ENCODE assay signal across 1 cellular context in the genomic region with DNA sequence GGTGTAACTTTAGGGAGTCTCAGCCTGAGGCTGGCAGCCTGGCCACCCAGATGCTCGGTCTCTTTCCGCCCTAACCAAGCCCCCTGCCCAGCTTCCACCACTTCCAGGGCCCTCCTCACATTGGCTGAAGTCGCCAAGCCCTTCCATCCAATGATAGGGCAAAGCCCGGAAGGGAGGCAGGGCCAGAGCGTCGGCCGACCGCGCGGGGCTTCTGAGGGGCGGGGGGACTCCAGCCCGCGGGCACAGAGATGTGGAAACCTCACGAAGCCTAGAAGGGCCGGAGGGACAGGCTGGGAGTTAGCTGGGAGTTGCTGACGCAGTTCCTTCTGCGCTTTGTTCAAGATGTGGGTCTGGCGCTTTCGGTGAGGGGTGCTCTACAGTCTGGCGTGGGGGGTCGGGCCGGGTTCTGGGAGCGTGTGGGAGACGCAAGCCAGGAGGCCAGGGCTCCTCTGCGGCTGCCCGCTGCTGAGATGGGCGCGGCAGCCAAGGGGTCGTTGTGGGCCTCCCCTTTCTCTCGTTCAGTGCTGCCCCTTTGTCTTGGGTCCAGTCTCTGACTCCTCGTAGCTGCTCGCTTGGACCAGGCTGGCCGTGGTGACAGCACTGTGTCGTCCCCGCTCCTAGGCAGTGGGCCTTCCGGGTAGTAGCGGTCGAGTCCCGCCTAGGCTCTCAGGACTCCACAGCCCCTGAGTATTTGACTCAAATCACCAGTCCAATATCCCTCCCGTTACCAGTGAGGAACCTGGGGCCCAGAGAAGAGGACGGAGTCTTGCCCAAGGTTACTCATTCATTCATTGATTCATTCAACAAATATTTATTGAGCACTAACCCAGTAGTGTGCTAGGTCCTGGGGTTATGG.
TF ChIP-seq lines count a peak whose summit lies in the region.

A gene (plus strand): TSS at position 319 of the 856 bp plus-strand sequence. CDS start 9,230 bp downstream, outside the sequence.

TF ChIP-seq in GM12878, 131 proteins besides CTCF, POLR2A, EP300 and RAD21 (continued from another document and continues in another):
- no peak for TF ChIP-seq MTA3 (IDR thresholded peaks at IDR 0.05; ENCODE audit: borderline replicate concordance, low read length)
- TF ChIP-seq, protein P1, sequence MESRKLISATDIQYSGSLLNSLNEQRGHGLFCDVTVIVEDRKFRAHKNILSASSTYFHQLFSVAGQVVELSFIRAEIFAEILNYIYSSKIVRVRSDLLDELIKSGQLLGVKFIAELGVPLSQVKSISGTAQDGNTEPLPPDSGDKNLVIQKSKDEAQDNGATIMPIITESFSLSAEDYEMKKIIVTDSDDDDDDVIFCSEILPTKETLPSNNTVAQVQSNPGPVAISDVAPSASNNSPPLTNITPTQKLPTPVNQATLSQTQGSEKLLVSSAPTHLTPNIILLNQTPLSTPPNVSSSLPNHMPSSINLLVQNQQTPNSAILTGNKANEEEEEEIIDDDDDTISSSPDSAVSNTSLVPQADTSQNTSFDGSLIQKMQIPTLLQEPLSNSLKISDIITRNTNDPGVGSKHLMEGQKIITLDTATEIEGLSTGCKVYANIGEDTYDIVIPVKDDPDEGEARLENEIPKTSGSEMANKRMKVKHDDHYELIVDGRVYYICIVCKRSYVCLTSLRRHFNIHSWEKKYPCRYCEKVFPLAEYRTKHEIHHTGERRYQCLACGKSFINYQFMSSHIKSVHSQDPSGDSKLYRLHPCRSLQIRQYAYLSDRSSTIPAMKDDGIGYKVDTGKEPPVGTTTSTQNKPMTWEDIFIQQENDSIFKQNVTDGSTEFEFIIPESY (IDR thresholded peaks at IDR 0.05) = no peak
- no peak for TF ChIP-seq BRCA1 (IDR thresholded peaks at IDR 0.05; ENCODE audit: low read depth, low read length)
- TF ChIP-seq, protein P2, sequence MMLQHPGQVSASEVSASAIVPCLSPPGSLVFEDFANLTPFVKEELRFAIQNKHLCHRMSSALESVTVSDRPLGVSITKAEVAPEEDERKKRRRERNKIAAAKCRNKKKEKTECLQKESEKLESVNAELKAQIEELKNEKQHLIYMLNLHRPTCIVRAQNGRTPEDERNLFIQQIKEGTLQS (IDR thresholded peaks at IDR 0.05; ENCODE audit: borderline replicate concordance, extremely low read depth, low read depth, low read length) = no peak
- TF ChIP-seq TCF3 (IDR thresholded peaks at IDR 0.05; ENCODE audit: borderline replicate concordance, insufficient read depth, low read depth, low read length) = no peak
- TF ChIP-seq, protein P3, sequence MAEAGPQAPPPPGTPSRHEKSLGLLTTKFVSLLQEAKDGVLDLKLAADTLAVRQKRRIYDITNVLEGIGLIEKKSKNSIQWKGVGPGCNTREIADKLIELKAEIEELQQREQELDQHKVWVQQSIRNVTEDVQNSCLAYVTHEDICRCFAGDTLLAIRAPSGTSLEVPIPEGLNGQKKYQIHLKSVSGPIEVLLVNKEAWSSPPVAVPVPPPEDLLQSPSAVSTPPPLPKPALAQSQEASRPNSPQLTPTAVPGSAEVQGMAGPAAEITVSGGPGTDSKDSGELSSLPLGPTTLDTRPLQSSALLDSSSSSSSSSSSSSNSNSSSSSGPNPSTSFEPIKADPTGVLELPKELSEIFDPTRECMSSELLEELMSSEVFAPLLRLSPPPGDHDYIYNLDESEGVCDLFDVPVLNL (IDR thresholded peaks at IDR 0.05; ENCODE audit: low read depth, low read length) = no peak
- no peak for TF ChIP-seq RB1 (IDR thresholded peaks at IDR 0.05; ENCODE audit: borderline replicate concordance)
- TF ChIP-seq ASH2L (IDR thresholded peaks at IDR 0.05; ENCODE audit: borderline replicate concordance, low read depth) = no peak
- TF ChIP-seq NBN (IDR thresholded peaks at IDR 0.05) = no peak
- no peak for TF ChIP-seq POU2F2 (IDR thresholded peaks at IDR 0.05; ENCODE audit: borderline replicate concordance, low read depth, low read length)
- TF ChIP-seq ZBED1 (IDR thresholded peaks at IDR 0.05; ENCODE audit: borderline replicate concordance) = no peak
- no peak for TF ChIP-seq BACH1 (IDR thresholded peaks at IDR 0.05; ENCODE audit: borderline replicate concordance)
- peak; percentile 45; the same call in 1 of the 2 replicates for TF ChIP-seq GABPA (IDR thresholded peaks at IDR 0.05; ENCODE audit: low read depth)
- TF ChIP-seq STAT3 (IDR thresholded peaks at IDR 0.05; ENCODE audit: low read depth, low read length) = no peak
- TF ChIP-seq RBBP5 (conservative IDR thresholded peaks at IDR 0.05) = no peak
- TF ChIP-seq CHD1 (IDR thresholded peaks at IDR 0.05; ENCODE audit: low read depth, low read length) = no peak
- TF ChIP-seq POLR2AphosphoS5 (IDR thresholded peaks at IDR 0.05; ENCODE audit: low read length) = peak; percentile 64; the same call in 1 of the 2 replicates
- TF ChIP-seq RELA (IDR thresholded peaks at IDR 0.05; ENCODE audit: borderline replicate concordance, partially characterized antibody) = no peak
- TF ChIP-seq SREBF2 (IDR thresholded peaks at IDR 0.05; ENCODE audit: low read length) = no peak
- no peak for TF ChIP-seq TAF1 (IDR thresholded peaks at IDR 0.05; ENCODE audit: borderline replicate concordance, low read depth, low read length)
- peak; percentile 13; the same call in 1 of the 2 replicates for TF ChIP-seq HCFC1 (IDR thresholded peaks at IDR 0.05; ENCODE audit: low read length)
- no peak for TF ChIP-seq MYB (IDR thresholded peaks at IDR 0.05; ENCODE audit: borderline replicate concordance, low read depth, low read length)
- no peak for TF ChIP-seq POLR2AphosphoS2 (IDR thresholded peaks at IDR 0.05; ENCODE audit: low read depth, low read length)
- TF ChIP-seq RAD51 (IDR thresholded peaks at IDR 0.05) = no peak
- no peak for TF ChIP-seq HDAC6 (IDR thresholded peaks at IDR 0.05; ENCODE audit: unreplicated experiment)
- TF ChIP-seq, protein P4, sequence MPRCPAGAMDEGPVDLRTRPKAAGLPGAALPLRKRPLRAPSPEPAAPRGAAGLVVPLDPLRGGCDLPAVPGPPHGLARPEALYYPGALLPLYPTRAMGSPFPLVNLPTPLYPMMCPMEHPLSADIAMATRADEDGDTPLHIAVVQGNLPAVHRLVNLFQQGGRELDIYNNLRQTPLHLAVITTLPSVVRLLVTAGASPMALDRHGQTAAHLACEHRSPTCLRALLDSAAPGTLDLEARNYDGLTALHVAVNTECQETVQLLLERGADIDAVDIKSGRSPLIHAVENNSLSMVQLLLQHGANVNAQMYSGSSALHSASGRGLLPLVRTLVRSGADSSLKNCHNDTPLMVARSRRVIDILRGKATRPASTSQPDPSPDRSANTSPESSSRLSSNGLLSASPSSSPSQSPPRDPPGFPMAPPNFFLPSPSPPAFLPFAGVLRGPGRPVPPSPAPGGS (IDR thresholded peaks at IDR 0.05; ENCODE audit: borderline replicate concordance, insufficient read depth, low read depth, low read length, poor library complexity, severe bottlenecking) = no peak
- no peak for TF ChIP-seq LARP7 (IDR thresholded peaks at IDR 0.05)
- TF ChIP-seq, protein P5, sequence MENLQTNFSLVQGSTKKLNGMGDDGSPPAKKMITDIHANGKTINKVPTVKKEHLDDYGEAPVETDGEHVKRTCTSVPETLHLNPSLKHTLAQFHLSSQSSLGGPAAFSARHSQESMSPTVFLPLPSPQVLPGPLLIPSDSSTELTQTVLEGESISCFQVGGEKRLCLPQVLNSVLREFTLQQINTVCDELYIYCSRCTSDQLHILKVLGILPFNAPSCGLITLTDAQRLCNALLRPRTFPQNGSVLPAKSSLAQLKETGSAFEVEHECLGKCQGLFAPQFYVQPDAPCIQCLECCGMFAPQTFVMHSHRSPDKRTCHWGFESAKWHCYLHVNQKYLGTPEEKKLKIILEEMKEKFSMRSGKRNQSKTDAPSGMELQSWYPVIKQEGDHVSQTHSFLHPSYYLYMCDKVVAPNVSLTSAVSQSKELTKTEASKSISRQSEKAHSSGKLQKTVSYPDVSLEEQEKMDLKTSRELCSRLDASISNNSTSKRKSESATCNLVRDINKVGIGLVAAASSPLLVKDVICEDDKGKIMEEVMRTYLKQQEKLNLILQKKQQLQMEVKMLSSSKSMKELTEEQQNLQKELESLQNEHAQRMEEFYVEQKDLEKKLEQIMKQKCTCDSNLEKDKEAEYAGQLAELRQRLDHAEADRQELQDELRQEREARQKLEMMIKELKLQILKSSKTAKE (IDR thresholded peaks at IDR 0.05; ENCODE audit: low read depth, poor library complexity, severe bottlenecking) = no peak
- no peak for TF ChIP-seq CEBPB (IDR thresholded peaks at IDR 0.05; ENCODE audit: borderline replicate concordance in 1 of 2, low read depth in 2 of 2, low read length in 2 of 2)
- no peak for TF ChIP-seq ETV6 (conservative IDR thresholded peaks at IDR 0.05 in 1 of 2, IDR thresholded peaks at IDR 0.05 in 1 of 2; ENCODE audit: borderline replicate concordance in 1 of 2, low read depth in 1 of 2)
- TF ChIP-seq ATF7 (IDR thresholded peaks at IDR 0.05; ENCODE audit: low read depth) = no peak
- TF ChIP-seq, protein P6, sequence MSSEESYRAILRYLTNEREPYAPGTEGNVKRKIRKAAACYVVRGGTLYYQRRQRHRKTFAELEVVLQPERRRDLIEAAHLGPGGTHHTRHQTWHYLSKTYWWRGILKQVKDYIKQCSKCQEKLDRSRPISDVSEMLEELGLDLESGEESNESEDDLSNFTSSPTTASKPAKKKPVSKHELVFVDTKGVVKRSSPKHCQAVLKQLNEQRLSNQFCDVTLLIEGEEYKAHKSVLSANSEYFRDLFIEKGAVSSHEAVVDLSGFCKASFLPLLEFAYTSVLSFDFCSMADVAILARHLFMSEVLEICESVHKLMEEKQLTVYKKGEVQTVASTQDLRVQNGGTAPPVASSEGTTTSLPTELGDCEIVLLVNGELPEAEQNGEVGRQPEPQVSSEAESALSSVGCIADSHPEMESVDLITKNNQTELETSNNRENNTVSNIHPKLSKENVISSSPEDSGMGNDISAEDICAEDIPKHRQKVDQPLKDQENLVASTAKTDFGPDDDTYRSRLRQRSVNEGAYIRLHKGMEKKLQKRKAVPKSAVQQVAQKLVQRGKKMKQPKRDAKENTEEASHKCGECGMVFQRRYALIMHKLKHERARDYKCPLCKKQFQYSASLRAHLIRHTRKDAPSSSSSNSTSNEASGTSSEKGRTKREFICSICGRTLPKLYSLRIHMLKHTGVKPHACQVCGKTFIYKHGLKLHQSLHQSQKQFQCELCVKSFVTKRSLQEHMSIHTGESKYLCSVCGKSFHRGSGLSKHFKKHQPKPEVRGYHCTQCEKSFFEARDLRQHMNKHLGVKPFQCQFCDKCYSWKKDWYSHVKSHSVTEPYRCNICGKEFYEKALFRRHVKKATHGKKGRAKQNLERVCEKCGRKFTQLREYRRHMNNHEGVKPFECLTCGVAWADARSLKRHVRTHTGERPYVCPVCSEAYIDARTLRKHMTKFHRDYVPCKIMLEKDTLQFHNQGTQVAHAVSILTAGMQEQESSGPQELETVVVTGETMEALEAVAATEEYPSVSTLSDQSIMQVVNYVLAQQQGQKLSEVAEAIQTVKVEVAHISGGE (CRISPR knock-in tag; IDR thresholded peaks at IDR 0.05) = no peak
- TF ChIP-seq, protein P7, sequence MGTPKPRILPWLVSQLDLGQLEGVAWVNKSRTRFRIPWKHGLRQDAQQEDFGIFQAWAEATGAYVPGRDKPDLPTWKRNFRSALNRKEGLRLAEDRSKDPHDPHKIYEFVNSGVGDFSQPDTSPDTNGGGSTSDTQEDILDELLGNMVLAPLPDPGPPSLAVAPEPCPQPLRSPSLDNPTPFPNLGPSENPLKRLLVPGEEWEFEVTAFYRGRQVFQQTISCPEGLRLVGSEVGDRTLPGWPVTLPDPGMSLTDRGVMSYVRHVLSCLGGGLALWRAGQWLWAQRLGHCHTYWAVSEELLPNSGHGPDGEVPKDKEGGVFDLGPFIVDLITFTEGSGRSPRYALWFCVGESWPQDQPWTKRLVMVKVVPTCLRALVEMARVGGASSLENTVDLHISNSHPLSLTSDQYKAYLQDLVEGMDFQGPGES (IDR thresholded peaks at IDR 0.05) = no peak
- no peak for TF ChIP-seq SUZ12 (IDR thresholded peaks at IDR 0.05; ENCODE audit: unreplicated experiment)
- TF ChIP-seq, protein P8, sequence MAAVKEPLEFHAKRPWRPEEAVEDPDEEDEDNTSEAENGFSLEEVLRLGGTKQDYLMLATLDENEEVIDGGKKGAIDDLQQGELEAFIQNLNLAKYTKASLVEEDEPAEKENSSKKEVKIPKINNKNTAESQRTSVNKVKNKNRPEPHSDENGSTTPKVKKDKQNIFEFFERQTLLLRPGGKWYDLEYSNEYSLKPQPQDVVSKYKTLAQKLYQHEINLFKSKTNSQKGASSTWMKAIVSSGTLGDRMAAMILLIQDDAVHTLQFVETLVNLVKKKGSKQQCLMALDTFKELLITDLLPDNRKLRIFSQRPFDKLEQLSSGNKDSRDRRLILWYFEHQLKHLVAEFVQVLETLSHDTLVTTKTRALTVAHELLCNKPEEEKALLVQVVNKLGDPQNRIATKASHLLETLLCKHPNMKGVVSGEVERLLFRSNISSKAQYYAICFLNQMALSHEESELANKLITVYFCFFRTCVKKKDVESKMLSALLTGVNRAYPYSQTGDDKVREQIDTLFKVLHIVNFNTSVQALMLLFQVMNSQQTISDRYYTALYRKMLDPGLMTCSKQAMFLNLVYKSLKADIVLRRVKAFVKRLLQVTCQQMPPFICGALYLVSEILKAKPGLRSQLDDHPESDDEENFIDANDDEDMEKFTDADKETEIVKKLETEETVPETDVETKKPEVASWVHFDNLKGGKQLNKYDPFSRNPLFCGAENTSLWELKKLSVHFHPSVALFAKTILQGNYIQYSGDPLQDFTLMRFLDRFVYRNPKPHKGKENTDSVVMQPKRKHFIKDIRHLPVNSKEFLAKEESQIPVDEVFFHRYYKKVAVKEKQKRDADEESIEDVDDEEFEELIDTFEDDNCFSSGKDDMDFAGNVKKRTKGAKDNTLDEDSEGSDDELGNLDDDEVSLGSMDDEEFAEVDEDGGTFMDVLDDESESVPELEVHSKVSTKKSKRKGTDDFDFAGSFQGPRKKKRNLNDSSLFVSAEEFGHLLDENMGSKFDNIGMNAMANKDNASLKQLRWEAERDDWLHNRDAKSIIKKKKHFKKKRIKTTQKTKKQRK (IDR thresholded peaks at IDR 0.05; ENCODE audit: low read depth, low read length) = no peak
- no peak for TF ChIP-seq PAX5 (IDR thresholded peaks at IDR 0.05; ENCODE audit: borderline replicate concordance, low read depth, low read length)
- TF ChIP-seq, protein P9, sequence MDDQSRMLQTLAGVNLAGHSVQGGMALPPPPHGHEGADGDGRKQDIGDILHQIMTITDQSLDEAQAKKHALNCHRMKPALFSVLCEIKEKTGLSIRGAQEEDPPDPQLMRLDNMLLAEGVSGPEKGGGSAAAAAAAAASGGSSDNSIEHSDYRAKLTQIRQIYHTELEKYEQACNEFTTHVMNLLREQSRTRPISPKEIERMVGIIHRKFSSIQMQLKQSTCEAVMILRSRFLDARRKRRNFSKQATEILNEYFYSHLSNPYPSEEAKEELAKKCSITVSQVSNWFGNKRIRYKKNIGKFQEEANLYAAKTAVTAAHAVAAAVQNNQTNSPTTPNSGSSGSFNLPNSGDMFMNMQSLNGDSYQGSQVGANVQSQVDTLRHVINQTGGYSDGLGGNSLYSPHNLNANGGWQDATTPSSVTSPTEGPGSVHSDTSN (IDR thresholded peaks at IDR 0.05; ENCODE audit: insufficient replicate concordance, low read depth, low read length) = no peak
- no peak for TF ChIP-seq TARDBP (IDR thresholded peaks at IDR 0.05; ENCODE audit: borderline replicate concordance)
- no peak for TF ChIP-seq CBX5 (IDR thresholded peaks at IDR 0.05; ENCODE audit: low read depth)
